Comparison of ENCODE assay signal across 12 cellular contexts in genomic region chr9:121154782-121155181, GRCh38. TPM values are rescaled to one million over a fixed set of nuclear protein-coding genes. Genes with fewer than 3 reads are reported as not detected.
A peak's percentile ranks its signal among the peaks of the same experiment; 100 is the strongest.
DNase-seq lines count a peak whose midpoint lies in the region.
"Had no signal": no experiment of that assay in that cellular context is flagged by ENCODE, and none has a peak within 500 bp of the region (broad histone marks: within the 10 kb centered on the region; RNA-seq: fewer than 3 reads in every experiment).

No MANE protein-coding gene starts in this region.

- H4K91ac ChIP-seq in mesenchymal stem cell (ENCODE audit: low read length): no peak overlapping the region

- H3K27me3 ChIP-seq in mesenchymal stem cell (ENCODE audit: control insufficient read depth in 1 of 2, insufficient read depth in 1 of 2, low read length in 2 of 2) (no peaks in the 10 kb centered on the region), H7 (ENCODE audit: control insufficient read depth, insufficient read depth, low read length) (no peaks in the 10 kb centered on the region)
- H3K27me3 ChIP-seq: BLaER1 treated with 17β-estradiol and CSF1 and Interleukin-3, amounts not matched to agents 10 nM and 100 nM; Peyer's patch; right lobe of liver had no signal

- H3K18ac ChIP-seq in mesenchymal stem cell (ENCODE audit: low read depth in 1 of 2, low read length in 2 of 2): no peak overlapping the region

- H3K23ac ChIP-seq in mesenchymal stem cell (ENCODE audit: low read length in 2 of 2): no peak overlapping the region

- no peak overlapping the region for H3K9ac ChIP-seq in mesenchymal stem cell (ENCODE audit: low read length)
- H3K9ac ChIP-seq: BLaER1 treated with 17β-estradiol and CSF1 and Interleukin-3, amounts not matched to agents 10 nM and 100 nM had no signal

- no peak overlapping the region for H2AFZ ChIP-seq in mesenchymal stem cell (ENCODE audit: low read depth, low read length)

- DNase-seq in Caki2 (ENCODE audit: low read depth): peak; percentile 55
- peak in 45 of 76 experiments; percentile 1 to 74 (median 24) for DNase-seq in HUDEP-2 (lab: John Stamatoyannopoulos, UW; ENCODE audit: unreplicated experiment in 76 of 76)
- DNase-seq in activated CD4-positive, alpha-beta memory T cell treated with anti-CD3 and anti-CD28 coated beads, Interleukin-2, amount 10 ng/mL, durations not matched to agents 7 days and 5 days: no peak
- peak; percentile 81 for DNase-seq in islet precursor cell
- DNase-seq in mesenchymal stem cell: no peak
- DNase-seq in T1000 (lab: John Stamatoyannopoulos, UW): no peak
- DNase-seq in NCI-H526 treated with DMSO at 0.1 percent for 48 hours (lab: John Stamatoyannopoulos, UW): no peak
- DNase-seq in H7: no peak
- DNase-seq: cerebellar nuclear complex, Peyer's patch, right lobe of liver had no signal

- peak overlapping the region; percentile 41 for H3K27ac Mint-ChIP-seq in activated CD4-positive, alpha-beta memory T cell treated with anti-CD3 and anti-CD28 coated beads, Interleukin-2, amount 10 ng/mL, durations not matched to agents 7 days and 5 days

- no peak overlapping the region for H2BK12ac ChIP-seq in mesenchymal stem cell (ENCODE audit: low read length in 2 of 2)

- WGBS in mesenchymal stem cell: 95% methylated on average over 3 of the region's 6 CpGs

- H2BK15ac ChIP-seq in mesenchymal stem cell (ENCODE audit: low read depth, poor library complexity, severe bottlenecking): no peak overlapping the region

- H3K36me3 ChIP-seq in mesenchymal stem cell (ENCODE audit: control insufficient read depth in 1 of 2, insufficient read depth in 2 of 2, low read depth in 1 of 2, low read length in 2 of 2) (peaks cover 3 to 48% of the 10 kb centered on the region in 2 experiments), H7 (replicated peaks; ENCODE audit: control insufficient read depth, insufficient read depth, low read length) (no peaks in the 10 kb centered on the region; the same call in 1 of the 2 replicates)

- H3K4me1 ChIP-seq in mesenchymal stem cell (ENCODE audit: control insufficient read depth, insufficient read depth, low read depth, low read length): peaks cover 4% of the 10 kb centered on the region
- H3K4me1 ChIP-seq: Peyer's patch, right lobe of liver had no signal

- no peaks in the 10 kb centered on the region for H3K27me3 Mint-ChIP-seq in activated CD4-positive, alpha-beta memory T cell treated with anti-CD3 and anti-CD28 coated beads, Interleukin-2, amount 10 ng/mL, durations not matched to agents 7 days and 5 days

- peaks cover 49% of the 10 kb centered on the region for H3K4me1 Mint-ChIP-seq in activated CD4-positive, alpha-beta memory T cell treated with anti-CD3 and anti-CD28 coated beads, Interleukin-2, amount 10 ng/mL, durations not matched to agents 7 days and 5 days

- H3K4me3 ChIP-seq in mesenchymal stem cell (ENCODE audit: insufficient read depth in 1 of 2, low read depth in 1 of 2, low read length in 2 of 2) (no peak overlapping the region), H7 (ENCODE audit: insufficient read depth, low read depth, low read length) (no peak overlapping the region)
- H3K4me3 ChIP-seq: BLaER1 treated with 17β-estradiol and CSF1 and Interleukin-3, amounts not matched to agents 10 nM and 100 nM; Peyer's patch; right lobe of liver had no signal

- CTCF ChIA-PET in activated CD4-positive, alpha-beta memory T cell treated with anti-CD3 and anti-CD28 coated beads, Interleukin-2, amount 10 ng/mL, durations not matched to agents 7 days and 5 days (lab: Charles Lee): interaction anchor here (0.7 kb wide), 1 partner anchor 32 kb away, joined by 3 read pairs; no protein-coding TSS in a partner anchor

- no peak overlapping the region for H2BK120ac ChIP-seq in mesenchymal stem cell (ENCODE audit: low read depth, low read length)

- no peaks in the 10 kb centered on the region for H3K79me1 ChIP-seq in mesenchymal stem cell (replicated peaks; ENCODE audit: low read length, poor library complexity, severe bottlenecking)

- no peaks in the 10 kb centered on the region for H3K9me3 ChIP-seq in mesenchymal stem cell (ENCODE audit: control insufficient read depth, low read length)
- H3K9me3 ChIP-seq: BLaER1 treated with 17β-estradiol and CSF1 and Interleukin-3, amounts not matched to agents 10 nM and 100 nM; Peyer's patch; right lobe of liver had no signal

- peaks cover 78% of the 10 kb centered on the region for H3K36me3 Mint-ChIP-seq in activated CD4-positive, alpha-beta memory T cell treated with anti-CD3 and anti-CD28 coated beads, Interleukin-2, amount 10 ng/mL, durations not matched to agents 7 days and 5 days (ENCODE audit: low read depth)

- in situ Hi-C loops in Caki2 (cut with HindIII; ENCODE audit: low pct_unique_long_range_greater_than_20kb, low sequenced_read_pairs): no loop called here

- no peak overlapping the region for H3K4ac ChIP-seq in mesenchymal stem cell (ENCODE audit: low read depth in 1 of 2, low read length in 2 of 2)

- H2AK5ac ChIP-seq in mesenchymal stem cell (ENCODE audit: low read length, severe bottlenecking): no peak overlapping the region

- no peak overlapping the region for H2BK5ac ChIP-seq in mesenchymal stem cell (ENCODE audit: low read depth, low read length, poor library complexity, severe bottlenecking)

- no peak overlapping the region for H4K8ac ChIP-seq in mesenchymal stem cell (ENCODE audit: low read length)

- no peaks in the 10 kb centered on the region for H3K9me3 Mint-ChIP-seq in activated CD4-positive, alpha-beta memory T cell treated with anti-CD3 and anti-CD28 coated beads, Interleukin-2, amount 10 ng/mL, durations not matched to agents 7 days and 5 days

- H3K4me2 ChIP-seq in mesenchymal stem cell (ENCODE audit: low read length, poor library complexity, severe bottlenecking): no peak overlapping the region

- H3K27ac ChIP-seq in mesenchymal stem cell (ENCODE audit: low read length, poor library complexity, severe bottlenecking): no peak overlapping the region
- H3K27ac ChIP-seq: BLaER1 treated with 17β-estradiol and CSF1 and Interleukin-3, amounts not matched to agents 10 nM and 100 nM; Peyer's patch; right lobe of liver had no signal

- H3K4me3 Mint-ChIP-seq in activated CD4-positive, alpha-beta memory T cell treated with anti-CD3 and anti-CD28 coated beads, Interleukin-2, amount 10 ng/mL, durations not matched to agents 7 days and 5 days: no peak overlapping the region

- POLR2A ChIA-PET in activated CD4-positive, alpha-beta memory T cell treated with anti-CD3 and anti-CD28 coated beads, Interleukin-2, amount 10 ng/mL, durations not matched to agents 7 days and 5 days (lab: Charles Lee): interaction anchor here (1.4 kb wide), 1 partner anchor 11 kb away, joined by 4 read pairs; no protein-coding TSS in a partner anchor

- H3K14ac ChIP-seq in mesenchymal stem cell (ENCODE audit: low read length in 2 of 2): no peak overlapping the region

RNA-seq across cellular contexts. Expression of gene RAB14, which starts 46.9 kb away (rescaled TPM):
- total RNA-seq in Caki2 (2014; rRNA removed; shearing (Covaris generic); ENCODE audit: low replicate concordance): 19.0 and 19.2 TPM in 2 replicates
- total RNA-seq in activated CD4-positive, alpha-beta memory T cell treated with anti-CD3 and anti-CD28 coated beads, Interleukin-2, amount 10 ng/mL, durations not matched to agents 7 days and 5 days: 10 to 100 TPM; 65.8 to 68.1 TPM
- polyA plus RNA-seq in mesenchymal stem cell (2013, experiment 1 of 2): 40.1 TPM
- polyA plus RNA-seq in mesenchymal stem cell (2013, experiment 2 of 2): 41.9 TPM
- total RNA-seq in H7 (2014; rRNA removed; shearing (Covaris generic)): 19.5 and 22.1 TPM in 2 replicates

Comparison
In these comparisons a context has a peak if more than half of its experiments do, and no peak if none do; other contexts are left out.
1. DNase-seq: peak in Caki2 (single experiment), HUDEP-2 (45 of 76) and islet precursor cell (single experiment); none in activated CD4-positive, alpha-beta memory T cell treated with anti-CD3 and anti-CD28 coated beads, Interleukin-2, amount 10 ng/mL, durations not matched to agents 7 days and 5 days (single experiment), mesenchymal stem cell (single experiment), T1000 (single experiment), NCI-H526 treated with DMSO at 0.1 percent for 48 hours (single experiment) and H7 (single experiment).